ENCODE assay signal across 8 cellular contexts in the genomic region with DNA sequence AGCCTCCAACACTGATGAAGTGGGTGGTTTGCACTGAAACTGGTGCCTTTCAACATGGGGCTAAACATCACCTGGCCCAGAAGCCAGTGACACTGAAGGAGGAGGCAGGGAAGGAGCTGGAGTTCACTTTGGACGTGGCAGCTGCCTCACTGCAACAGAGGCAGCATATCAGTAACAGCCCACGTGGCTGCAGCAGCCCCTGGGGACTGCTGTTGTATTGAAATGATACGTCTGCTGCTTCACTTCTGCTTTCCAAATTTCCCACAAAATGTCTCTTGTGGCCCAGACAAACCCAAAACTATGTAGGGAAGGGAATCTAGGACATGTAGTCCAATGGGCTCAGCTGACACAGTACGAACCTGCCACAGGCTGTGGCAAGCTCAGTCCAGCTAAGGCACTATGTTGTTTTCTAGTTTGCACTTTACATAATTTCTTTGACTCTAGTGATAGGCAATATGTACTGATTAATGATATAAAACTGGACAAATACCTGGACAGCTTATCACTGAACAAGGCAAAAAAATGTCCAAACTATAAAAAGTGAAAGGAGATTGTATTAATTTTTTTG.
DNase-seq lines count a peak whose midpoint lies in the region; ATAC-seq and TF ChIP-seq lines count a peak whose summit lies in the region.

No MANE protein-coding gene starts in this region.

- H3K4me3 Mint-ChIP-seq in osteocyte (ENCODE audit: unreplicated experiment): no peak overlapping the region

- peak; percentile 95 for ATAC-seq in GM18861 (IDR thresholded peaks at IDR 0.05; ENCODE audit: unreplicated experiment)
- ATAC-seq in GM21723 (IDR thresholded peaks at IDR 0.05; ENCODE audit: unreplicated experiment): peak; percentile 92
- peak; percentile 92 for ATAC-seq in HG03457 (IDR thresholded peaks at IDR 0.05; ENCODE audit: unreplicated experiment)
- peak; percentile 46 for ATAC-seq in left ventricle myocardium superior

- no peak overlapping the region for H3K27ac Mint-ChIP-seq in osteocyte (ENCODE audit: unreplicated experiment)

- H3K36me3 Mint-ChIP-seq in osteocyte (ENCODE audit: unreplicated experiment): no peaks in the 10 kb centered on the region

- intact Hi-C loops in left ventricle myocardium superior (cut with micrococcal nuclease): loop anchor here (10.0 kb wide), 1 partner anchor 157 kb away; no protein-coding TSS in a partner anchor

- DNase-seq in left ventricle myocardium superior: peak; percentile 37
- DNase-seq in osteocyte (ENCODE audit: extremely low spot score, unreplicated experiment): no peak
- no peak for DNase-seq in C1 segment of cervical spinal cord (lab: John Stamatoyannopoulos, UW)
- no peak for DNase-seq in activated CD4-positive, alpha-beta T cell treated with anti-CD3 and anti-CD28 coated beads for 48 hours
- no peak for DNase-seq in hypothalamus (lab: John Stamatoyannopoulos, UW)

- no peaks in the 10 kb centered on the region for H3K9me3 Mint-ChIP-seq in osteocyte (ENCODE audit: unreplicated experiment)

- TF ChIP-seq CTCF in osteocyte (IDR thresholded peaks at IDR 0.05): no peak

- H3K27me3 Mint-ChIP-seq in osteocyte (ENCODE audit: unreplicated experiment): no peaks in the 10 kb centered on the region

- H3K4me1 Mint-ChIP-seq in osteocyte (ENCODE audit: unreplicated experiment): peaks cover 15% of the 10 kb centered on the region
